12 cellular contexts compared by ENCODE assay signal in genomic region chr19:29091127-29091526, GRCh38.
DNase-seq lines count a peak whose midpoint lies in the region; ATAC-seq and TF ChIP-seq lines count a peak whose summit lies in the region.
"Had no signal": no experiment of that assay in that cellular context is flagged by ENCODE, and none has a peak within 500 bp of the region (broad histone marks: within the 10 kb centered on the region; RNA-seq: fewer than 3 reads in every experiment).

No MANE protein-coding gene starts in this region.

- no peaks in the 10 kb centered on the region for H3K79me1 ChIP-seq in H9 (ENCODE audit: insufficient read depth, low read depth, low read length, poor library complexity, severe bottlenecking)

- CTCF ChIA-PET in WTC11 (lab: Charles Lee) = interaction anchor here (2.1 kb wide), 2 partner anchors 30 to 172 kb away, joined by 9 to 10 read pairs; no protein-coding TSS in a partner anchor

- no peak overlapping the region for H2AK5ac ChIP-seq in H9 (ENCODE audit: insufficient read length, low read length)

- H2BK15ac ChIP-seq in H9 (ENCODE audit: low read depth, low read length) = no peak overlapping the region

- no peak overlapping the region for H3K27ac ChIP-seq in H9 (ENCODE audit: insufficient read length, low read depth, low read length)
- H3K27ac ChIP-seq: BLaER1 treated with 17β-estradiol and CSF1 and Interleukin-3, amounts not matched to agents 10 nM and 100 nM had no signal

- POLR2A ChIA-PET in WTC11 (lab: Charles Lee) = no interaction called here

- no peak overlapping the region for H2BK120ac ChIP-seq in H9 (ENCODE audit: low read depth, low read length, poor library complexity, severe bottlenecking)

- H3K27ac Mint-ChIP-seq in H9 = no peak overlapping the region
- no peak overlapping the region for H3K27ac Mint-ChIP-seq in WTC11
- no peak overlapping the region for H3K27ac Mint-ChIP-seq in activated naive CD8-positive, alpha-beta T cell treated with anti-CD3 and anti-CD28 coated beads for 36 hours
- H3K27ac Mint-ChIP-seq: CD4-positive, CD25-positive, alpha-beta regulatory T cell had no signal

- H2AFZ ChIP-seq in H9 (ENCODE audit: low read length) = no peak overlapping the region

- H3K79me2 ChIP-seq in H9 (ENCODE audit: insufficient read depth, low read length) = no peaks in the 10 kb centered on the region

- H3K36me3 Mint-ChIP-seq in H9 (ENCODE audit: insufficient read depth in 1 of 3, low read depth in 3 of 3) (no peaks in the 10 kb centered on the region), WTC11 (no peaks in the 10 kb centered on the region)
- no peaks in the 10 kb centered on the region for H3K36me3 Mint-ChIP-seq in activated naive CD8-positive, alpha-beta T cell treated with anti-CD3 and anti-CD28 coated beads for 36 hours
- H3K36me3 Mint-ChIP-seq: CD4-positive, CD25-positive, alpha-beta regulatory T cell had no signal

- no peaks in the 10 kb centered on the region; the same call in none of the 2 replicates for H3K27me3 Mint-ChIP-seq in H9 (ENCODE audit: low read depth)
- H3K27me3 Mint-ChIP-seq in WTC11 (ENCODE audit: low read depth) = no peaks in the 10 kb centered on the region
- no peaks in the 10 kb centered on the region for H3K27me3 Mint-ChIP-seq in activated naive CD8-positive, alpha-beta T cell treated with anti-CD3 and anti-CD28 coated beads for 36 hours
- H3K27me3 Mint-ChIP-seq: CD4-positive, CD25-positive, alpha-beta regulatory T cell had no signal

- DNase-seq in H9 (no peak), WTC11 (ENCODE audit: low spot score) (no peak), left kidney (ENCODE audit: low read depth, low spot score) (peak; percentile 24), retina (peak; percentile 39), T1000 (lab: John Stamatoyannopoulos, UW) (no peak)
- no peak for DNase-seq in activated naive CD8-positive, alpha-beta T cell treated with anti-CD3 and anti-CD28 coated beads for 36 hours
- DNase-seq: ACHN; CD4-positive, CD25-positive, alpha-beta regulatory T cell; DMS53; GF-D8 had no signal

- H3K9me3 ChIP-seq in H9 (ENCODE audit: control insufficient read depth, low read depth, low read length) = no peaks in the 10 kb centered on the region

- H3K18ac ChIP-seq in H9 (ENCODE audit: insufficient read length, low read depth, low read length) = peak overlapping the region; percentile 18

- TF ChIP-seq CTCF in H9 (conservative IDR thresholded peaks at IDR 0.05) (no peak), WTC11 (IDR thresholded peaks at IDR 0.05) (no peak)

- H2BK5ac ChIP-seq in H9 (ENCODE audit: insufficient read length, low read length) = no peak overlapping the region

- no peak overlapping the region for H3K4ac ChIP-seq in H9 (ENCODE audit: low read depth, low read length)

- H4K5ac ChIP-seq in H9 (ENCODE audit: insufficient read length, low read depth, low read length) = no peak overlapping the region

- H4K20me1 ChIP-seq in H9 (ENCODE audit: control insufficient read depth, insufficient read depth, insufficient read length) = no peaks in the 10 kb centered on the region
- H4K20me1 ChIP-seq: BLaER1 treated with 17β-estradiol and CSF1 and Interleukin-3, amounts not matched to agents 10 nM and 100 nM had no signal

- no peak overlapping the region for H4K91ac ChIP-seq in H9 (ENCODE audit: insufficient read length, low read depth, low read length)

- WGBS in H9 (ENCODE audit: extremely low coverage, insufficient read length, low lambda C conversion rate) = no CpG with 5 or more reads among the region's 4 CpGs

- H4K8ac ChIP-seq in H9 (replicated peaks; ENCODE audit: insufficient read length, low read depth, low read length) = no peak overlapping the region

- no peaks in the 10 kb centered on the region for H3K27me3 ChIP-seq in H9 (ENCODE audit: insufficient read depth, low read length)
- H3K27me3 ChIP-seq: BLaER1 treated with 17β-estradiol and CSF1 and Interleukin-3, amounts not matched to agents 10 nM and 100 nM had no signal

- no peak overlapping the region for H3K23ac ChIP-seq in H9 (ENCODE audit: insufficient read length, low read depth, low read length)

- no peak overlapping the region for H3K9ac ChIP-seq in H9 (ENCODE audit: extremely low read depth, insufficient read length, low read length)
- H3K9ac ChIP-seq: BLaER1 treated with 17β-estradiol and CSF1 and Interleukin-3, amounts not matched to agents 10 nM and 100 nM had no signal

- no peak overlapping the region for H2BK12ac ChIP-seq in H9 (ENCODE audit: insufficient read length, low read depth, low read length)

- H3K9me3 Mint-ChIP-seq in H9 (peaks cover 3 to 4% of the 10 kb centered on the region in 2 experiments; a peak in 2 of 5 replicates), WTC11 (peaks cover 4% of the 10 kb centered on the region)
- H3K9me3 Mint-ChIP-seq in activated naive CD8-positive, alpha-beta T cell treated with anti-CD3 and anti-CD28 coated beads for 36 hours = no peaks in the 10 kb centered on the region
- H3K9me3 Mint-ChIP-seq: CD4-positive, CD25-positive, alpha-beta regulatory T cell had no signal

- peaks cover 2% of the 10 kb centered on the region; the same call in 1 of the 2 replicates for H3K4me1 ChIP-seq in H9 (ENCODE audit: insufficient read depth, low read length)
- H3K4me1 ChIP-seq: BLaER1 treated with 17β-estradiol and CSF1 and Interleukin-3, amounts not matched to agents 10 nM and 100 nM had no signal

- H3T11ph ChIP-seq in H9 (ENCODE audit: low read length) = no peak overlapping the region

- H3K56ac ChIP-seq in H9 (ENCODE audit: insufficient read length, low read depth, low read length) = no peak overlapping the region

- H3K23me2 ChIP-seq in H9 (ENCODE audit: insufficient read length, low read depth, low read length, poor library complexity, severe bottlenecking) = no peaks in the 10 kb centered on the region

- H2BK20ac ChIP-seq in H9 (ENCODE audit: low read depth, low read length, poor library complexity, severe bottlenecking) = no peak overlapping the region

- peaks cover 16 to 17% of the 10 kb centered on the region in 2 experiments for H3K4me1 Mint-ChIP-seq in H9
- peaks cover 14% of the 10 kb centered on the region for H3K4me1 Mint-ChIP-seq in WTC11
- H3K4me1 Mint-ChIP-seq in activated naive CD8-positive, alpha-beta T cell treated with anti-CD3 and anti-CD28 coated beads for 36 hours = no peaks in the 10 kb centered on the region
- H3K4me1 Mint-ChIP-seq: CD4-positive, CD25-positive, alpha-beta regulatory T cell had no signal

- H3K14ac ChIP-seq in H9 (ENCODE audit: insufficient read depth, low read length) = no peak overlapping the region

- no peak overlapping the region for H3K4me2 ChIP-seq in H9 (ENCODE audit: insufficient read depth, insufficient read length, low read length)
- H3K4me2 ChIP-seq: BLaER1 treated with 17β-estradiol and CSF1 and Interleukin-3, amounts not matched to agents 10 nM and 100 nM had no signal

- ATAC-seq in WTC11 (peak; percentile 55; the same call in 1 of the 2 replicates), HG02763 (IDR thresholded peaks at IDR 0.05; ENCODE audit: unreplicated experiment) (no peak)

- H3K4me3 Mint-ChIP-seq in H9 = no peak overlapping the region
- H3K4me3 Mint-ChIP-seq in WTC11 = no peak overlapping the region
- H3K4me3 Mint-ChIP-seq in activated naive CD8-positive, alpha-beta T cell treated with anti-CD3 and anti-CD28 coated beads for 36 hours = no peak overlapping the region
- H3K4me3 Mint-ChIP-seq: CD4-positive, CD25-positive, alpha-beta regulatory T cell had no signal

TF ChIP-seq in WTC11, 78 proteins besides CTCF, POLR2A, EP300 and RAD21 (continues in another document):
- TF ChIP-seq ARID4B (CRISPR knock-in tag; IDR thresholded peaks at IDR 0.05; ENCODE audit: borderline replicate concordance) (no peak), SMAD3 (CRISPR knock-in tag; IDR thresholded peaks at IDR 0.05; ENCODE audit: borderline replicate concordance) (no peak), E2F4 (CRISPR knock-in tag; IDR thresholded peaks at IDR 0.05; ENCODE audit: borderline replicate concordance, low read depth) (no peak), CREM (CRISPR knock-in tag; IDR thresholded peaks at IDR 0.05) (no peak)

Comparison
In these comparisons a context has a peak if more than half of its experiments do, and no peak if none do; other contexts are left out.
1. DNase-seq: peak in left kidney (single experiment) and retina (single experiment); none in H9 (single experiment), WTC11 (single experiment), activated naive CD8-positive, alpha-beta T cell treated with anti-CD3 and anti-CD28 coated beads for 36 hours (single experiment) and T1000 (single experiment).